ENCODE assay signal across 18 cellular contexts in genomic region chr6:132736239-132736638, GRCh38. TPM values are rescaled to one million over a fixed set of nuclear protein-coding genes. Genes with fewer than 3 reads are reported as not detected.
DNase-seq lines count a peak whose midpoint lies in the region; ATAC-seq lines count a peak whose summit lies in the region.
"Had no signal": no experiment of that assay in that cellular context is flagged by ENCODE, and none has a peak within 500 bp of the region (broad histone marks: within the 10 kb centered on the region; RNA-seq: fewer than 3 reads in every experiment).

No MANE protein-coding gene starts in this region.

- peaks cover 23% of the 10 kb centered on the region for H3K9me3 Mint-ChIP-seq in activated naive CD8-positive, alpha-beta T cell treated with anti-CD3 and anti-CD28 coated beads for 36 hours

- H3K27me3 Mint-ChIP-seq in activated naive CD8-positive, alpha-beta T cell treated with anti-CD3 and anti-CD28 coated beads for 36 hours, result no peaks in the 10 kb centered on the region

- peaks cover 12% of the 10 kb centered on the region for H3K36me3 Mint-ChIP-seq in activated naive CD8-positive, alpha-beta T cell treated with anti-CD3 and anti-CD28 coated beads for 36 hours

- no peak overlapping the region for H3K4me3 Mint-ChIP-seq in activated naive CD8-positive, alpha-beta T cell treated with anti-CD3 and anti-CD28 coated beads for 36 hours
- H3K4me3 Mint-ChIP-seq: naive B cell had no signal

- peaks cover 14% of the 10 kb centered on the region for H3K4me1 Mint-ChIP-seq in activated naive CD8-positive, alpha-beta T cell treated with anti-CD3 and anti-CD28 coated beads for 36 hours

- ATAC-seq in GM21825 (IDR thresholded peaks at IDR 0.05; ENCODE audit: unreplicated experiment), result no peak
- no peak for ATAC-seq in GM19395 (IDR thresholded peaks at IDR 0.05; ENCODE audit: unreplicated experiment)
- ATAC-seq: GM12878, left ventricle myocardium superior, Right ventricle myocardium inferior had no signal

- peak; percentile 36 for DNase-seq in HuH-7 (ENCODE audit: low spot score)
- DNase-seq in activated naive CD8-positive, alpha-beta T cell treated with anti-CD3 and anti-CD28 coated beads for 36 hours, result no peak
- DNase-seq in iris pigment epithelial cell (ENCODE audit: low read depth), result peak; percentile 46
- peak; percentile 84 for DNase-seq in renal cortical epithelial cell (ENCODE audit: low read depth)
- no peak for DNase-seq in A172 (ENCODE audit: low spot score)
- DNase-seq: activated CD8-positive, alpha-beta memory T cell treated with anti-CD3 and anti-CD28 coated beads for 24 hours; left ventricle myocardium superior; MG63; naive B cell; NCI-H1930; NCI-H510A; WERI-Rb-1 had no signal

- H3K27ac Mint-ChIP-seq in activated naive CD8-positive, alpha-beta T cell treated with anti-CD3 and anti-CD28 coated beads for 36 hours, result peak overlapping the region; percentile 5
- H3K27ac Mint-ChIP-seq: naive B cell had no signal

RNA-seq across cellular contexts. Expression of gene VNN2, which starts 21.5 kb away (rescaled TPM):
- 10 to 100 TPM in 1 of 2 experiments, 1 to 10 TPM in 1; 9.4 to 11.9 TPM for total RNA-seq in activated naive CD8-positive, alpha-beta T cell treated with anti-CD3 and anti-CD28 coated beads for 36 hours
- total RNA-seq in renal cortical epithelial cell, result 1.5 and 6.9 TPM in 2 replicates
- total RNA-seq in A172 (2014; rRNA removed; shearing (Covaris generic)), result 0.19 TPM in 1 of 2 replicates, not detected in the other
- total RNA-seq: chondrocyte had no signal

RNA-seq across cellular contexts. Expression of gene VNN1, which starts 22.4 kb away (rescaled TPM):
- total RNA-seq in activated naive CD8-positive, alpha-beta T cell treated with anti-CD3 and anti-CD28 coated beads for 36 hours, result not detected
- 2.2 and 4.5 TPM in 2 replicates for total RNA-seq in renal cortical epithelial cell
- 0.31 and 0.71 TPM in 2 replicates for total RNA-seq in A172 (2014; rRNA removed; shearing (Covaris generic))
- total RNA-seq: chondrocyte; GM12878; T-helper 1 cell treated with Interleukin-12 subunit alpha and Interleukin-12 subunit beta and Interleukin-4 antibody, amounts not matched to agents 30 ng/mL and 1 ng/mL, for 36 hours had no signal

Comparison
In these comparisons a context has a peak if more than half of its experiments do, and no peak if none do; other contexts are left out.
1. DNase-seq: peak in HuH-7 (single experiment), iris pigment epithelial cell (single experiment) and renal cortical epithelial cell (single experiment); none in activated naive CD8-positive, alpha-beta T cell treated with anti-CD3 and anti-CD28 coated beads for 36 hours (single experiment) and A172 (single experiment).